Comparison of ENCODE assay signal across 14 cellular contexts in the genomic region with DNA sequence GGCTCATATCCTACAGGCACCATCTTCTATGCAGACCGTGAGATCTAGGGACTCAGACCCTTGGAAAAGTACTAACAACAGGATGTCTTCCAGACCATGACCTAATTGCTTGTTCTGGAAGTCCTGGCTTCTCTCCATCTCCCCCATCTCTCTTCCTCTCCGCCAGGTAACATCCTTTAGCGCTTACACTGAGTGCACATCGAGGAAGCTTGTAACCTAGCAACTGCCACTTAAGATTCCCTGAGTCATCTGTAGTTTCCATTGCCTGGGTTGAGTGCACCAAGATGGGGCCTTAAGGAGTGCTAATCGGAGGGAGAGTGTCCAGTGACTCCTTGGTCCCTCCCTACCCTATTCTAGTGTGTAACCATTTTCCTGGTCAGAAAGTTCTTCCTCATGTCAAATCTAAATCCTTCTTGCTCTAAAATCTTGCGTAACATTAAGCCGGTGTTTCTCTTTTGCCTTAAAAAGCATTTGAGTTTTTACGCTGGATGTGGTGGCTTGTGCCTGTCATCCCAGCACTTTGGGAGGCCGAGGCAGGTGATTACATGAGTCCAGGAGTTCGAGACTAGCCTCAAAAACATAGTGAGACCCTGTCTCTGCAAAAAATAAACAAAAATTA. TPM values are rescaled to one million over a fixed set of nuclear protein-coding genes. Genes with fewer than 3 reads are reported as not detected.
DNase-seq lines count a peak whose midpoint lies in the region; ATAC-seq, FAIRE-seq and TF ChIP-seq lines count a peak whose summit lies in the region.
"Had no signal": no experiment of that assay in that cellular context is flagged by ENCODE, and none has a peak within 500 bp of the region (broad histone marks: within the 10 kb centered on the region; RNA-seq: fewer than 3 reads in every experiment).

No MANE protein-coding gene starts in this region.

- H4K20me1 ChIP-seq in HepG2 (ENCODE audit: insufficient read depth, low read length), result no peaks in the 10 kb centered on the region

- no peak for TF ChIP-seq EP300 in HepG2 (IDR thresholded peaks at IDR 0.05; ENCODE audit: low read depth in 2 of 2, low read length in 2 of 2)
- no peak for TF ChIP-seq EP300 in HepG2 (CRISPR knock-in tag; IDR thresholded peaks at IDR 0.05; ENCODE audit: borderline replicate concordance)
- TF ChIP-seq EP300 in suprapubic skin (IDR thresholded peaks at IDR 0.05), result no peak
- TF ChIP-seq EP300 in transverse colon (IDR thresholded peaks at IDR 0.05; ENCODE audit: low read depth), result no peak

- ATAC-seq in HepG2 (no peak), right lobe of liver (no peak), foreskin keratinocyte (no peak)

- no peaks in the 10 kb centered on the region for H3K79me2 ChIP-seq in HepG2 (ENCODE audit: insufficient read depth, low read length)

- in situ Hi-C loops in HepG2 (cut with HindIII; ENCODE audit: extremely low pct_ligation_motif_present, low pct_unique_long_range_greater_than_20kb) (no loop called here), transverse colon (cut with MboI; ENCODE audit: low pct_ligation_motif_present in 1 of 4, low pct_unique_long_range_greater_than_20kb in 1 of 4, low sequenced_read_pairs in 3 of 4) (no loop called here)

- no peak for TF ChIP-seq CTCF in HepG2 (CRISPR knock-in tag; IDR thresholded peaks at IDR 0.05)
- TF ChIP-seq CTCF in right lobe of liver (IDR thresholded peaks at IDR 0.05), result no peak
- TF ChIP-seq CTCF in foreskin keratinocyte (conservative IDR thresholded peaks at IDR 0.05), result no peak
- TF ChIP-seq CTCF in suprapubic skin (IDR thresholded peaks at IDR 0.05), result no peak
- no peak for TF ChIP-seq CTCF in transverse colon (IDR thresholded peaks at IDR 0.05)

- H3K9me3 ChIP-seq in HepG2 (ENCODE audit: low read length) (no peaks in the 10 kb centered on the region), right lobe of liver (peaks cover 0 to 2% (median 0%) of the 10 kb centered on the region in 4 donors), suprapubic skin (no peaks in the 10 kb centered on the region), transverse colon (no peaks in the 10 kb centered on the region)
- H3K9me3 ChIP-seq: tibial nerve had no signal

- no peak for DNase-seq in HepG2 (ENCODE audit: low spot score)
- DNase-seq in right lobe of liver, result no peak
- peak; percentile 85 for DNase-seq in NCI-H69 (lab: John Stamatoyannopoulos, UW)
- peak; percentile 22 to 26 for DNase-seq in foreskin keratinocyte
- DNase-seq in urothelium cell line (ENCODE audit: low spot score), result peak; percentile 67
- DNase-seq in suprapubic skin (ENCODE audit: low spot score in 2 of 2), result no peak
- no peak for DNase-seq in transverse colon
- DNase-seq in GM12892 (ENCODE audit: insufficient read length), result no peak
- DNase-seq: NCI-H345 had no signal

- no peak overlapping the region for H3K4me3 ChIP-seq in HepG2 (replicated peaks in 1 of 3; ENCODE audit: insufficient read depth in 1 of 3, low read depth in 2 of 3, low read length in 3 of 3)
- H3K4me3 ChIP-seq in right lobe of liver, result no peak overlapping the region
- no peak overlapping the region for H3K4me3 ChIP-seq in suprapubic skin
- H3K4me3 ChIP-seq in transverse colon, result no peak overlapping the region
- H3K4me3 ChIP-seq: tibial nerve had no signal

- peaks cover 9% of the 10 kb centered on the region for H3K4me1 ChIP-seq in HepG2 (ENCODE audit: insufficient read depth, low read length)
- peaks cover 0 to 12% (median 4%) of the 10 kb centered on the region in 4 donors for H3K4me1 ChIP-seq in right lobe of liver
- H3K4me1 ChIP-seq in foreskin keratinocyte, result no peaks in the 10 kb centered on the region
- H3K4me1 ChIP-seq in suprapubic skin, result peaks cover 16% of the 10 kb centered on the region
- H3K4me1 ChIP-seq in transverse colon, result peaks cover 10 to 16% (median 13%) of the 10 kb centered on the region in 4 donors

- POLR2A ChIA-PET in HepG2 (lab: Yijun Ruan, JAX), result no interaction called here

- TF ChIP-seq RAD21 in HepG2 (CRISPR knock-in tag; IDR thresholded peaks at IDR 0.05), result no peak

- H3K9ac ChIP-seq in HepG2 (ENCODE audit: insufficient read depth, low read depth, low read length), result no peak overlapping the region
- H3K9ac ChIP-seq: KMS-11 had no signal

- 43% methylated on average over 10 of the region's 10 CpGs for WGBS in HepG2 (ENCODE audit: low lambda C conversion rate)
- 68% methylated on average over 10 of the region's 10 CpGs for WGBS in right lobe of liver (ENCODE audit: insufficient coverage, low coverage, low lambda C conversion rate, missing lambda C conversion rate)
- WGBS in suprapubic skin, result 81% methylated on average over 10 of the region's 10 CpGs
- WGBS in transverse colon (ENCODE audit: low coverage in 1 of 2), 2 donors, result 80 to 87% methylated on average over 5 to 10 of the region's 10 CpGs

- H3K27me3 ChIP-seq in HepG2 (ENCODE audit: control insufficient read depth in 1 of 2, insufficient read depth in 2 of 2, low read length in 2 of 2), result peaks cover 20 to 89% of the 10 kb centered on the region in 2 experiments
- H3K27me3 ChIP-seq in right lobe of liver, result peaks cover 0 to 16% of the 10 kb centered on the region in 2 donors
- H3K27me3 ChIP-seq in foreskin keratinocyte, result peaks cover 69% of the 10 kb centered on the region
- H3K27me3 ChIP-seq in suprapubic skin, result peaks cover 63% of the 10 kb centered on the region
- H3K27me3 ChIP-seq in transverse colon, result peaks cover 55% of the 10 kb centered on the region

- no peaks in the 10 kb centered on the region for H3K36me3 ChIP-seq in HepG2 (replicated peaks in 1 of 2; ENCODE audit: control insufficient read depth in 1 of 2, insufficient read depth in 2 of 2, low read length in 2 of 2)
- no peaks in the 10 kb centered on the region for H3K36me3 ChIP-seq in right lobe of liver
- H3K36me3 ChIP-seq in suprapubic skin, result no peaks in the 10 kb centered on the region
- no peaks in the 10 kb centered on the region for H3K36me3 ChIP-seq in transverse colon
- H3K36me3 ChIP-seq: tibial nerve had no signal

- H2AFZ ChIP-seq in HepG2 (ENCODE audit: low read length), result no peak overlapping the region

- no peak for FAIRE-seq in HepG2 (lab: Jason Lieb, UNC)
- FAIRE-seq in urothelium cell line (lab: Jason Lieb, UNC), result peak; percentile 58
- no peak for FAIRE-seq in GM12892 (lab: Jason Lieb, UNC)

- no peak overlapping the region for H3K4me2 ChIP-seq in HepG2 (ENCODE audit: low read depth, low read length)

- H3K27ac ChIP-seq in HepG2 (ENCODE audit: extremely low read length, insufficient read depth, low read length) (no peak overlapping the region), right lobe of liver (no peak overlapping the region), foreskin keratinocyte (no peak overlapping the region), suprapubic skin (no peak overlapping the region), transverse colon (no peak overlapping the region)
- H3K27ac ChIP-seq: KMS-11, tibial nerve had no signal

- no peak for TF ChIP-seq POLR2A in HepG2 (IDR thresholded peaks at IDR 0.05; ENCODE audit: insufficient read depth in 1 of 2, low read depth in 2 of 2, low read length in 2 of 2)
- no peak for TF ChIP-seq POLR2A in right lobe of liver (IDR thresholded peaks at IDR 0.05)
- no peak for TF ChIP-seq POLR2A in suprapubic skin (IDR thresholded peaks at IDR 0.05)
- TF ChIP-seq POLR2A in transverse colon (IDR thresholded peaks at IDR 0.05), result no peak
- no peak for TF ChIP-seq POLR2A in GM12892 (IDR thresholded peaks at IDR 0.05; ENCODE audit: low read depth, low read length)

- CTCF ChIA-PET in HepG2 (lab: Yijun Ruan, JAX; ENCODE audit: low intra/inter-chr PET ratio, low total read pairs), result no interaction called here

- intact Hi-C loops in HepG2 (cut with micrococcal nuclease; ENCODE audit: unreplicated experiment), result no loop called here
- intact Hi-C loops in right lobe of liver (cut with DNase I), result loop anchor here in 1 of 2 donors (10.0 kb wide), 1 partner anchor 138 kb away; no protein-coding TSS in a partner anchor
- intact Hi-C loops in transverse colon (cut with DNase I; ENCODE audit: low total_unique reads), result no loop called here

- BruUV-seq in HepG2 (replicated peaks; lab: Mats Ljungman, UMichigan), result no TSS peak

RNA-seq across cellular contexts. Expression of a gene that starts 9.7 kb away (rescaled TPM):
- not detected in 2 replicates for total RNA-seq in HepG2 (2016; rRNA removed; fragmentation: Illumina TruSeq; extraction: Trizol)
- not detected in 2 replicates for total RNA-seq in HepG2 (2016; cell fraction: cytosol; rRNA removed; fragmentation: Illumina TruSeq; extraction: Trizol; ENCODE audit: low read depth)
- total RNA-seq in HepG2 (2016; cell fraction: insoluble cytoplasmic fraction; rRNA removed; fragmentation: Illumina TruSeq; extraction: Trizol), result not detected in 2 replicates
- total RNA-seq in HepG2 (2016; cell fraction: membrane; rRNA removed; fragmentation: Illumina TruSeq; extraction: Trizol), result not detected in 2 replicates
- total RNA-seq in HepG2 (2016; cell fraction: nucleus; rRNA removed; fragmentation: Illumina TruSeq; extraction: Trizol), result not detected in 2 replicates
- not detected in 2 replicates for polyA plus RNA-seq in HepG2 (2011; rRNA removed)
- polyA plus RNA-seq in HepG2 (2011; cell fraction: cytosol; rRNA removed), result not detected in 2 replicates
- not detected in 2 replicates for polyA plus RNA-seq in HepG2 (2011; cell fraction: nucleus; rRNA removed)
- not detected in 2 replicates for polyA plus RNA-seq in HepG2 (2012)
- polyA plus RNA-seq in HepG2 (2016; cell fraction: cytosol; fragmentation: Illumina TruSeq; extraction: Trizol; ENCODE audit: low read depth), result not detected in 2 replicates
- not detected in 2 replicates for polyA plus RNA-seq in HepG2 (2016; cell fraction: insoluble cytoplasmic fraction; fragmentation: Illumina TruSeq; extraction: Trizol; ENCODE audit: low read depth)
- polyA plus RNA-seq in HepG2 (2016; cell fraction: membrane; fragmentation: Illumina TruSeq; extraction: Trizol; ENCODE audit: low read depth), result not detected in 2 replicates
- polyA plus RNA-seq in HepG2 (2016; cell fraction: nucleus; fragmentation: Illumina TruSeq; extraction: Trizol; ENCODE audit: insufficient read depth, low read depth), result not detected in 2 replicates
- polyA minus RNA-seq in HepG2 (2011; rRNA and poly(A)+ RNA removed; ENCODE audit: low replicate concordance), result 0.77 TPM in 1 of 2 replicates, not detected in the other
- polyA minus RNA-seq in HepG2 (2011; cell fraction: cytosol; rRNA and poly(A)+ RNA removed), result not detected in 2 replicates
- not detected in 2 replicates for polyA minus RNA-seq in HepG2 (2011; cell fraction: nucleus; rRNA and poly(A)+ RNA removed)
- under 1 TPM in 2 of 6 experiments, not detected in 4; 0.22 to 0.44 TPM for total RNA-seq in right lobe of liver
- not detected in 2 replicates for total RNA-seq in foreskin keratinocyte
- not detected in 2 replicates for polyA plus RNA-seq in foreskin keratinocyte
- 1 to 10 TPM in 1 of 4 donors, under 1 TPM in 2, not detected in 1; 0.30 to 3.5 (median 0.62) TPM for total RNA-seq in suprapubic skin
- under 1 TPM in 2 of 4 donors, not detected in 2; 0.32 to 0.41 TPM for total RNA-seq in transverse colon
- not detected for polyA plus RNA-seq in GM12892 (2012; ENCODE audit: missing spikeins)
- total RNA-seq: activated T-helper 2 cell treated with anti-CD3 and anti-CD28 coated beads, Interferon-gamma antibody, Interleukin-2, Interleukin-4, amounts not matched to agents 10 μg/mL and 5 μg/mL and 100 μg/mL, durations not matched to agents 14 hours and 24 hours and 36 hours; fibroblast of lung; RPMI7951 had no signal
- polyA plus RNA-seq: fibroblast of lung had no signal

RNA-seq across cellular contexts. Expression of a gene that starts 25.5 kb away (rescaled TPM):
- total RNA-seq in HepG2 (2016; rRNA removed; fragmentation: Illumina TruSeq; extraction: Trizol), result 1.1 and 1.2 TPM in 2 replicates
- 0.10 and 0.18 TPM in 2 replicates for total RNA-seq in HepG2 (2016; cell fraction: cytosol; rRNA removed; fragmentation: Illumina TruSeq; extraction: Trizol; ENCODE audit: low read depth)
- 0.79 and 1.1 TPM in 2 replicates for total RNA-seq in HepG2 (2016; cell fraction: insoluble cytoplasmic fraction; rRNA removed; fragmentation: Illumina TruSeq; extraction: Trizol)
- total RNA-seq in HepG2 (2016; cell fraction: membrane; rRNA removed; fragmentation: Illumina TruSeq; extraction: Trizol), result 0.65 and 0.71 TPM in 2 replicates
- total RNA-seq in HepG2 (2016; cell fraction: nucleus; rRNA removed; fragmentation: Illumina TruSeq; extraction: Trizol), result 1.5 and 1.6 TPM in 2 replicates
- 0.68 and 0.75 TPM in 2 replicates for polyA plus RNA-seq in HepG2 (2011; rRNA removed)
- 0.47 and 0.54 TPM in 2 replicates for polyA plus RNA-seq in HepG2 (2011; cell fraction: cytosol; rRNA removed)
- 1.2 TPM in 2 replicates for polyA plus RNA-seq in HepG2 (2011; cell fraction: nucleus; rRNA removed)
- polyA plus RNA-seq in HepG2 (2012), result 0.35 and 0.38 TPM in 2 replicates
- 0.17 and 0.19 TPM in 2 replicates for polyA plus RNA-seq in HepG2 (2016; cell fraction: cytosol; fragmentation: Illumina TruSeq; extraction: Trizol; ENCODE audit: low read depth)
- polyA plus RNA-seq in HepG2 (2016; cell fraction: insoluble cytoplasmic fraction; fragmentation: Illumina TruSeq; extraction: Trizol; ENCODE audit: low read depth), result 0.99 and 1.4 TPM in 2 replicates
- polyA plus RNA-seq in HepG2 (2016; cell fraction: membrane; fragmentation: Illumina TruSeq; extraction: Trizol; ENCODE audit: low read depth), result 0.41 and 0.78 TPM in 2 replicates
- polyA plus RNA-seq in HepG2 (2016; cell fraction: nucleus; fragmentation: Illumina TruSeq; extraction: Trizol; ENCODE audit: insufficient read depth, low read depth), result 2.5 and 3.1 TPM in 2 replicates
- polyA minus RNA-seq in HepG2 (2011; rRNA and poly(A)+ RNA removed; ENCODE audit: low replicate concordance), result 1.7 and 4.8 TPM in 2 replicates
- polyA minus RNA-seq in HepG2 (2011; cell fraction: cytosol; rRNA and poly(A)+ RNA removed), result 0.89 and 1.3 TPM in 2 replicates
- polyA minus RNA-seq in HepG2 (2011; cell fraction: nucleus; rRNA and poly(A)+ RNA removed), result 1.2 and 1.7 TPM in 2 replicates
- 1 to 10 TPM in 5 of 6 experiments, under 1 TPM in 1; 0.88 to 5.1 (median 2.1) TPM for total RNA-seq in right lobe of liver
- total RNA-seq in foreskin keratinocyte, result 15.1 and 21.6 TPM in 2 replicates
- polyA plus RNA-seq in foreskin keratinocyte, result 9.5 and 12.4 TPM in 2 replicates
- total RNA-seq in suprapubic skin, result 10 to 100 TPM; 16.2 to 41.2 (median 30.2) TPM
- 10 to 100 TPM; 12.5 to 46.8 (median 24.4) TPM for total RNA-seq in transverse colon
- 1.4 TPM for polyA plus RNA-seq in GM12892 (2012; ENCODE audit: missing spikeins)

Comparison
In these comparisons a context has a peak if more than half of its experiments do, and no peak if none do; other contexts are left out.
1. DNase-seq: peak in NCI-H69 (single experiment), foreskin keratinocyte (2 of 2) and urothelium cell line (single experiment); none in HepG2 (single experiment), right lobe of liver (0 of 3), suprapubic skin (0 of 2), transverse colon (single experiment) and GM12892 (single experiment).